In genomic region chr6:36196049-36196879, GRCh38 we compare ENCODE assay signal across 8 cellular contexts.
DNase-seq lines count a peak whose midpoint lies in the region; ATAC-seq lines count a peak whose summit lies in the region.

Gene BRPF3 (plus strand): TSS chr6:36196744. CDS start chr6:36200323, 3,579 bp downstream.

- peak; percentile 41 to 78 for DNase-seq in NCI-H524 (lab: John Stamatoyannopoulos, UW)
- no peak for DNase-seq in NCI-H524 treated with DMSO at 0.1 percent for 48 hours (lab: John Stamatoyannopoulos, UW)
- DNase-seq in NCI-H2196 (lab: John Stamatoyannopoulos, UW; ENCODE audit: unreplicated experiment), result peak; percentile 71
- DNase-seq in activated CD4-positive, CD25-positive, alpha-beta regulatory T cell (lab: John Stamatoyannopoulos, UW), result peak; percentile 57 to 73 (median 66)
- peak; percentile 74 for DNase-seq in central memory CD4-positive, alpha-beta T cell
- peak; percentile 89 for DNase-seq in islet precursor cell
- DNase-seq in stimulated activated CD4-positive, alpha-beta T cell treated with anti-CD3 and anti-CD28 coated beads, Interleukin-12 subunit alpha, Interleukin-12 subunit beta, amount 100 ng/mL, for 24 hours (ENCODE audit: low read depth in 2 of 2), result peak; percentile 44 to 58

- ATAC-seq in HG03064 (IDR thresholded peaks at IDR 0.05; ENCODE audit: low read depth, unreplicated experiment), result peak; percentile 56
